Comparison of ENCODE assay signal across 1 cellular context in genomic region chr20:47396762-47397476, GRCh38.
TF ChIP-seq lines count a peak whose summit lies in the region.

No MANE protein-coding gene starts in this region.

TF ChIP-seq in HepG2, 621 proteins besides CTCF, POLR2A, EP300 and RAD21 (continues in another document):
- TF ChIP-seq ZGPAT (CRISPR knock-in tag; IDR thresholded peaks at IDR 0.05), result peak; percentile 50
- peak; percentile 10; the same call in 1 of the 2 replicates for TF ChIP-seq ZFY (CRISPR knock-in tag; IDR thresholded peaks at IDR 0.05)
- no peak for TF ChIP-seq BATF2 (CRISPR knock-in tag; IDR thresholded peaks at IDR 0.05)
- TF ChIP-seq CBX5 (CRISPR knock-in tag; IDR thresholded peaks at IDR 0.05; ENCODE audit: borderline replicate concordance), result 0 out of 2 replicates have a peak, but pooled peaks have one; percentile 31
- no peak for TF ChIP-seq PAXIP1 (CRISPR knock-in tag; conservative IDR thresholded peaks at IDR 0.05)
- TF ChIP-seq SNRNP70 (IDR thresholded peaks at IDR 0.05; ENCODE audit: low read depth, low read length), result no peak
- TF ChIP-seq TEAD3 (CRISPR knock-in tag; optimal IDR thresholded peaks at IDR 0.05; ENCODE audit: borderline replicate concordance), result peak; percentile 95
- peak; percentile 52; the same call in 1 of the 2 replicates for TF ChIP-seq ZBTB33 (CRISPR knock-in tag; IDR thresholded peaks at IDR 0.05)
- peak; percentile 34; the same call in 1 of the 2 replicates for TF ChIP-seq ZNF232 (CRISPR knock-in tag; IDR thresholded peaks at IDR 0.05; ENCODE audit: borderline replicate concordance)
- no peak for TF ChIP-seq KMT2B (CRISPR knock-in tag; IDR thresholded peaks at IDR 0.05)
- 0 out of 2 replicates have a peak, but pooled peaks have one; percentile 57 for TF ChIP-seq ZMYM2 (CRISPR knock-in tag; IDR thresholded peaks at IDR 0.05)
- no peak for TF ChIP-seq ZNF326 (CRISPR knock-in tag; IDR thresholded peaks at IDR 0.05; ENCODE audit: borderline replicate concordance)
- no peak for TF ChIP-seq AGO2 (optimal IDR thresholded peaks at IDR 0.05; ENCODE audit: low read depth, low read length)
- TF ChIP-seq ZMYM3 (CRISPR knock-in tag; IDR thresholded peaks at IDR 0.05), result peak; percentile 40; the same call in 1 of the 2 replicates
- peak; percentile 33; the same call in 1 of the 2 replicates for TF ChIP-seq FOXA3 (CRISPR knock-in tag; IDR thresholded peaks at IDR 0.05)
- no peak for TF ChIP-seq SOX13 (IDR thresholded peaks at IDR 0.05)
- TF ChIP-seq SOX13 (CRISPR knock-in tag; conservative IDR thresholded peaks at IDR 0.05 in 1 of 2, IDR thresholded peaks at IDR 0.05 in 1 of 2), result peak in 1 of 2 experiments; percentile 61; a peak in 1 of 4 replicates
- TF ChIP-seq ZNF598 (CRISPR knock-in tag; IDR thresholded peaks at IDR 0.05; ENCODE audit: borderline replicate concordance), result no peak
- peak; percentile 46; the same call in 1 of the 2 replicates for TF ChIP-seq NR2F2 (IDR thresholded peaks at IDR 0.05; ENCODE audit: borderline replicate concordance, low read depth)
- no peak for TF ChIP-seq ZUFSP (CRISPR knock-in tag; IDR thresholded peaks at IDR 0.05; ENCODE audit: borderline replicate concordance)
- no peak for TF ChIP-seq ZFP91 (CRISPR knock-in tag; IDR thresholded peaks at IDR 0.05; ENCODE audit: borderline replicate concordance)
- TF ChIP-seq PHF21A (CRISPR knock-in tag; IDR thresholded peaks at IDR 0.05), result 0 out of 2 replicates have a peak, but pooled peaks have one; percentile 20
- no peak for TF ChIP-seq EHMT2 (IDR thresholded peaks at IDR 0.05; ENCODE audit: borderline replicate concordance, low read depth, low read length)
- no peak for TF ChIP-seq ZNF33B (CRISPR knock-in tag; IDR thresholded peaks at IDR 0.05)
- TF ChIP-seq ZNF788 (CRISPR knock-in tag; IDR thresholded peaks at IDR 0.05; ENCODE audit: borderline replicate concordance), result peak; percentile 35; the same call in 1 of the 2 replicates
- no peak for TF ChIP-seq PHF5A (CRISPR knock-in tag; IDR thresholded peaks at IDR 0.05; ENCODE audit: low read depth, unreplicated experiment)
- no peak for TF ChIP-seq NFE2 (CRISPR knock-in tag; IDR thresholded peaks at IDR 0.05)
- TF ChIP-seq HNF4G (IDR thresholded peaks at IDR 0.05; ENCODE audit: borderline replicate concordance, low read depth, low read length), result peak; percentile 16; the same call in 1 of the 2 replicates
- TF ChIP-seq HNF4G (CRISPR knock-in tag; IDR thresholded peaks at IDR 0.05; ENCODE audit: borderline replicate concordance, low read depth), result no peak
- peak; percentile 50 for TF ChIP-seq POGZ (CRISPR knock-in tag; IDR thresholded peaks at IDR 0.05)
- peak; percentile 96; the same call in 1 of the 2 replicates for TF ChIP-seq ZBTB3 (CRISPR knock-in tag; IDR thresholded peaks at IDR 0.05; ENCODE audit: borderline replicate concordance, low read depth)
- 0 out of 2 replicates have a peak, but pooled peaks have one; percentile 65 for TF ChIP-seq SNAPC4 (CRISPR knock-in tag; IDR thresholded peaks at IDR 0.05)
- TF ChIP-seq KLF15 (CRISPR knock-in tag; IDR thresholded peaks at IDR 0.05; ENCODE audit: borderline replicate concordance), result no peak
- peak; percentile 36; the same call in 1 of the 2 replicates for TF ChIP-seq CCDC6 (CRISPR knock-in tag; IDR thresholded peaks at IDR 0.05)
- TF ChIP-seq MED8 (CRISPR knock-in tag; IDR thresholded peaks at IDR 0.05; ENCODE audit: insufficient replicate concordance), result no peak
- 0 out of 2 replicates have a peak, but pooled peaks have one; percentile 22 for TF ChIP-seq TGIF2 (CRISPR knock-in tag; IDR thresholded peaks at IDR 0.05)
- peak; percentile 55; the same call in 1 of the 2 replicates for TF ChIP-seq KDM5B (CRISPR knock-in tag; IDR thresholded peaks at IDR 0.05; ENCODE audit: borderline replicate concordance)
- TF ChIP-seq SPEN (CRISPR knock-in tag; IDR thresholded peaks at IDR 0.05; ENCODE audit: low read depth), result 0 out of 2 replicates have a peak, but pooled peaks have one; percentile 12
- TF ChIP-seq SNAPC2 (CRISPR knock-in tag; IDR thresholded peaks at IDR 0.05), result no peak
- TF ChIP-seq ARNT (IDR thresholded peaks at IDR 0.05), result no peak
- no peak for TF ChIP-seq DRAP1 (CRISPR knock-in tag; IDR thresholded peaks at IDR 0.05)
- no peak for TF ChIP-seq TFDP1 (CRISPR knock-in tag; IDR thresholded peaks at IDR 0.05; ENCODE audit: borderline replicate concordance)
- no peak for TF ChIP-seq ZMAT5 (CRISPR knock-in tag; IDR thresholded peaks at IDR 0.05; ENCODE audit: borderline replicate concordance, low read depth)
- TF ChIP-seq GATAD1 (CRISPR knock-in tag; IDR thresholded peaks at IDR 0.05), result peak; percentile 26; the same call in 1 of the 2 replicates
- TF ChIP-seq ATF7 (IDR thresholded peaks at IDR 0.05), result no peak
- no peak for TF ChIP-seq ATF7 (CRISPR knock-in tag; IDR thresholded peaks at IDR 0.05)
